ENCODE assay signal across 18 cellular contexts in genomic region chr13:64414381-64414780, GRCh38.
DNase-seq lines count a peak whose midpoint lies in the region; TF ChIP-seq lines count a peak whose summit lies in the region.
"Had no signal": no experiment of that assay in that cellular context is flagged by ENCODE, and none has a peak within 500 bp of the region (broad histone marks: within the 10 kb centered on the region; RNA-seq: fewer than 3 reads in every experiment).

No MANE protein-coding gene starts in this region.

- no peaks in the 10 kb centered on the region for H3K4me1 ChIP-seq in testis
- H3K4me1 ChIP-seq: BLaER1, Caco-2 had no signal

- no peaks in the 10 kb centered on the region for H3K9me3 ChIP-seq in testis
- H3K9me3 ChIP-seq: BLaER1, Caco-2 had no signal

- no peaks in the 10 kb centered on the region for H3K27me3 Mint-ChIP-seq in activated naive CD4-positive, alpha-beta T cell treated with anti-CD3 and anti-CD28 coated beads for 36 hours (ENCODE audit: low read depth)
- H3K27me3 Mint-ChIP-seq: B cell; CD4-positive, CD25-positive, alpha-beta regulatory T cell had no signal

- H3K4me3 ChIP-seq in fibroblast of pulmonary artery (replicated peaks; ENCODE audit: low read depth, low read length) = no peak overlapping the region
- no peak overlapping the region for H3K4me3 ChIP-seq in testis
- H3K4me3 ChIP-seq: BLaER1, GM23338 had no signal

- no peaks in the 10 kb centered on the region for H3K27me3 ChIP-seq in testis
- H3K27me3 ChIP-seq: BLaER1 had no signal

- TF ChIP-seq CTCF in fibroblast of pulmonary artery (IDR thresholded peaks at IDR 0.05; ENCODE audit: low read length, missing control alignments) (no peak), testis (IDR thresholded peaks at IDR 0.05) (no peak)

- TF ChIP-seq POLR2A in testis (IDR thresholded peaks at IDR 0.05) = no peak

- DNase-seq in amniotic epithelial cell (ENCODE audit: low read depth) = peak; percentile 28
- DNase-seq in fibroblast of pulmonary artery (ENCODE audit: low read depth) = peak; percentile 11
- peak; percentile 75 for DNase-seq in testis
- DNase-seq in GDM1 (lab: John Stamatoyannopoulos, UW) = no peak
- DNase-seq in activated naive CD4-positive, alpha-beta T cell treated with anti-CD3 and anti-CD28 coated beads for 36 hours = no peak
- DNase-seq in AML-193 (lab: John Stamatoyannopoulos, UW) = no peak
- DNase-seq: Caco-2; CD4-positive, CD25-positive, alpha-beta regulatory T cell; CD8-positive, alpha-beta T cell; DMS153; DND-41; EL; GF-D8; H9 had no signal

- peaks cover 5% of the 10 kb centered on the region for H3K9me3 Mint-ChIP-seq in activated naive CD4-positive, alpha-beta T cell treated with anti-CD3 and anti-CD28 coated beads for 36 hours
- H3K9me3 Mint-ChIP-seq: GM23338, H9 had no signal

- H3K4me3 Mint-ChIP-seq in activated naive CD4-positive, alpha-beta T cell treated with anti-CD3 and anti-CD28 coated beads for 36 hours = no peak overlapping the region
- H3K4me3 Mint-ChIP-seq: B cell; CD4-positive, CD25-positive, alpha-beta regulatory T cell; CD8-positive, alpha-beta T cell; GM23338; H9 had no signal

- CTCF ChIA-PET in activated naive CD4-positive, alpha-beta T cell treated with anti-CD3 and anti-CD28 coated beads for 36 hours (lab: Charles Lee) = no interaction called here

- H3K27ac ChIP-seq in testis = no peak overlapping the region
- H3K27ac ChIP-seq: BLaER1, C4-2B had no signal

- no peak overlapping the region for H3K27ac Mint-ChIP-seq in activated naive CD4-positive, alpha-beta T cell treated with anti-CD3 and anti-CD28 coated beads for 36 hours
- H3K27ac Mint-ChIP-seq: B cell; CD4-positive, CD25-positive, alpha-beta regulatory T cell; CD8-positive, alpha-beta T cell; GM23338; H9 had no signal

- H3K36me3 ChIP-seq in testis (ENCODE audit: low read depth, missing control alignments) = no peaks in the 10 kb centered on the region
- H3K36me3 ChIP-seq: BLaER1 had no signal

- H3K36me3 Mint-ChIP-seq in activated naive CD4-positive, alpha-beta T cell treated with anti-CD3 and anti-CD28 coated beads for 36 hours (ENCODE audit: low read depth) = no peaks in the 10 kb centered on the region
- H3K36me3 Mint-ChIP-seq: CD4-positive, CD25-positive, alpha-beta regulatory T cell; CD8-positive, alpha-beta T cell had no signal

- intact Hi-C loops in testis (cut with DNase I; ENCODE audit: low total_unique reads) = no loop called here
- intact Hi-C loops in activated naive CD4-positive, alpha-beta T cell treated with anti-CD3 and anti-CD28 coated beads for 36 hours (cut with micrococcal nuclease) = no loop called here

- H3K4me1 Mint-ChIP-seq in activated naive CD4-positive, alpha-beta T cell treated with anti-CD3 and anti-CD28 coated beads for 36 hours (ENCODE audit: low read depth) = no peaks in the 10 kb centered on the region
- H3K4me1 Mint-ChIP-seq: B cell; CD4-positive, CD25-positive, alpha-beta regulatory T cell; GM23338; H9 had no signal

Comparison
In these comparisons a context has a peak if more than half of its experiments do, and no peak if none do; other contexts are left out.
1. DNase-seq: peak in amniotic epithelial cell (single experiment), fibroblast of pulmonary artery (single experiment) and testis (single experiment); none in GDM1 (single experiment), activated naive CD4-positive, alpha-beta T cell treated with anti-CD3 and anti-CD28 coated beads for 36 hours (single experiment) and AML-193 (0 of 2).